ENCODE assay signal across 36 cellular contexts in genomic region chr17:56545056-56545455, GRCh38. TPM values are rescaled to one million over a fixed set of nuclear protein-coding genes. Genes with fewer than 3 reads are reported as not detected.
"Had no signal": no experiment of that assay in that cellular context is flagged by ENCODE, and none has a peak within 500 bp of the region (broad histone marks: within the 10 kb centered on the region; RNA-seq: fewer than 3 reads in every experiment).

No MANE protein-coding gene starts in this region.

- H3K4me1 Mint-ChIP-seq: activated B cell treated with CpG ODN at 0.5 μM for 24 hours had no signal

- H3K9me3 Mint-ChIP-seq: activated B cell treated with CpG ODN at 0.5 μM for 24 hours; activated CD4-positive, alpha-beta memory T cell treated with anti-CD3 and anti-CD28 coated beads for 36 hours; activated naive CD4-positive, alpha-beta T cell treated with anti-CD3 and anti-CD28 coated beads for 36 hours had no signal

- H3K27ac ChIP-seq: adrenal gland, body of pancreas, breast epithelium, Peyer's patch, VCaP had no signal

- FAIRE-seq: astrocyte had no signal

- H3K36me3 ChIP-seq: adrenal gland, breast epithelium, Peyer's patch had no signal

- H3K27me3 ChIP-seq: adrenal gland, body of pancreas, breast epithelium, Peyer's patch had no signal

- H3K9me3 ChIP-seq: adrenal gland, body of pancreas, Peyer's patch had no signal

- H3K4me1 ChIP-seq: adrenal gland, body of pancreas, breast epithelium, Peyer's patch had no signal

- H3K4me3 Mint-ChIP-seq: activated B cell treated with CpG ODN at 0.5 μM for 24 hours; activated CD4-positive, alpha-beta memory T cell treated with anti-CD3 and anti-CD28 coated beads for 36 hours; activated naive CD4-positive, alpha-beta T cell treated with anti-CD3 and anti-CD28 coated beads for 36 hours; activated T-cell treated with anti-CD3 and anti-CD28 coated beads, Interleukin-2, amount 50 U/mL, for 4 hours; activated T-helper 1 cell treated with anti-CD3 and anti-CD28 coated beads, Interleukin-12 subunit alpha, Interleukin-12 subunit beta, Interleukin-2, Interleukin-4 antibody, amounts not matched to agents 30 ng/mL and 10 ng/mL and 1 ng/mL, durations not matched to agents 14 hours and 24 hours and 36 hours had no signal

- H3K4me3 ChIP-seq: adrenal gland, body of pancreas, breast epithelium, Peyer's patch had no signal

- H3K27ac Mint-ChIP-seq: activated B cell treated with CpG ODN at 0.5 μM for 24 hours; activated CD4-positive, alpha-beta memory T cell treated with anti-CD3 and anti-CD28 coated beads for 36 hours; activated naive CD4-positive, alpha-beta T cell treated with anti-CD3 and anti-CD28 coated beads for 36 hours; activated naive CD4-positive, alpha-beta T cell treated with anti-CD3 and anti-CD28 coated beads, Interleukin-2, amount 50 U/mL, for 72 hours; activated T-helper 1 cell treated with anti-CD3 and anti-CD28 coated beads, Interleukin-12 subunit alpha, Interleukin-12 subunit beta, Interleukin-2, Interleukin-4 antibody, amounts not matched to agents 30 ng/mL and 10 ng/mL and 1 ng/mL, durations not matched to agents 14 hours and 24 hours and 36 hours had no signal

- H3K36me3 Mint-ChIP-seq: activated CD4-positive, alpha-beta memory T cell treated with anti-CD3 and anti-CD28 coated beads for 36 hours; activated naive CD4-positive, alpha-beta T cell treated with anti-CD3 and anti-CD28 coated beads, Interleukin-2, amount 50 U/mL, for 72 hours had no signal

- DNase-seq: activated B cell treated with CpG ODN at 0.5 μM for 24 hours; activated CD4-positive, alpha-beta memory T cell treated with anti-CD3 and anti-CD28 coated beads for 36 hours; activated CD4-positive, alpha-beta T cell treated with anti-CD3 and anti-CD28 coated beads for 4 hours; activated CD4-positive, alpha-beta T cell treated with anti-CD3 and anti-CD28 coated beads, Interleukin-2, amount 50 U/mL, for 1 hour; activated CD4-positive, CD25-positive, alpha-beta regulatory T cell treated with anti-CD3 and anti-CD28 coated beads, Interleukin-2, amount 50 U/mL, for 72 hours; activated CD8-positive, alpha-beta memory T cell treated with anti-CD3 and anti-CD28 coated beads, Interleukin-2, amount 50 U/mL, for 4 hours; activated gamma-delta T cell treated with Interleukin-2 at 50 U/mL for 16 hours; activated naive CD4-positive, alpha-beta T cell treated with anti-CD3 and anti-CD28 coated beads for 36 hours; activated T-cell treated with anti-CD3 and anti-CD28 coated beads for 4 hours; activated T-cell treated with anti-CD3 and anti-CD28 coated beads, Interleukin-2, amount 50 U/mL, for 4 hours; adrenal gland; body of pancreas; caudate nucleus; cerebellar nuclear complex; NCI-H1105; NCI-H1417 treated with DMSO at 0.1 percent for 48 hours; NCI-H187 treated with DMSO at 0.1 percent for 48 hours; NCI-H2081; NCI-H2171 treated with DMSO at 0.1 percent for 48 hours; NCI-H446; NCI-H510A treated with DMSO at 0.1 percent for 48 hours; NCI-H69; NK-92 treated with Interleukin-12 subunit alpha and Interleukin-12 subunit beta, amount 100 ng/mL, for 24 hours; PC-3; Peyer's patch; RPMI8226; SHP77 treated with DMSO at 0.1 percent for 48 hours; T-helper 1 cell; T-helper 2 cell; T-helper 9 cell had no signal

RNA-seq across cellular contexts. Expression of gene NOG, which starts 48.4 kb away (rescaled TPM):
- total RNA-seq: activated B cell treated with CpG ODN at 0.5 μM for 24 hours; activated T-helper 1 cell treated with anti-CD3 and anti-CD28 coated beads, Interleukin-12 subunit alpha, Interleukin-12 subunit beta, Interleukin-2, Interleukin-4 antibody, amounts not matched to agents 30 ng/mL and 10 ng/mL and 1 ng/mL, durations not matched to agents 14 hours and 24 hours and 36 hours; SK-MEL-5 had no signal
